ENCODE assay signal across 14 cellular contexts in the genomic region with DNA sequence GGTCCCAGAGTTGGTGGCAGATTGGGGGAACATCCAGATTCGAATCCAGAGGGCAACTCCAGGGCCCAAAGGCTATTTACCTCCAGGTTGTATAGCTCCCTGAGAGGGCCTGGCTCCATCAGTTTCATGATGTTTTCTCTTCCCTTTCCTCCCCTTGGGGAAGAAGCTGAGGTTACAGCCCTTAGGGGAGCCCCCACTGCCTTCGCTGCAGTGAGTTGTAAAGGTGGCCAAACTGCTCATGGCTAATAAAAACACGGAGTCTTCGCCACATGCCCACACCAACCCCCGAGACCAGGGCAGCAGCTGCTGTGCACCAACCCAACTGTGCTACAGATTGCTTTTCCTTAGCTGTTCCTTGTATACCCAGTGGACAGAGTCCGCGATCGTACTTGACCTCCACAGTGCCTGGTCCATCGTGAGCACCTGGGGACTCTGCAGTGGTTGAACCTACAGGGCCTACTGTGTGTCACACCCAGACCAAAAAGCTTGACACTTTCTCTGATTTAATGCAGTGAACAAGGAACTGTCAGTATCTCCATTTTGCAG. TPM values are rescaled to one million over a fixed set of nuclear protein-coding genes. Genes with fewer than 3 reads are reported as not detected.
DNase-seq lines count a peak whose midpoint lies in the region; TF ChIP-seq lines count a peak whose summit lies in the region.
"Had no signal": no experiment of that assay in that cellular context is flagged by ENCODE, and none has a peak within 500 bp of the region (broad histone marks: within the 10 kb centered on the region; RNA-seq: fewer than 3 reads in every experiment).

No MANE protein-coding gene starts in this region.

- intact Hi-C loops in cardiac septum (cut with DNase I) (no loop called here), breast epithelium (cut with DNase I; ENCODE audit: low total_unique reads) (no loop called here)

- H3K9me3 ChIP-seq in right atrium auricular region (no peaks in the 10 kb centered on the region), OCI-LY3 (ENCODE audit: insufficient read depth, low read length) (no peaks in the 10 kb centered on the region), breast epithelium (no peaks in the 10 kb centered on the region)
- H3K9me3 ChIP-seq: BLaER1 treated with 17β-estradiol and CSF1 and Interleukin-3, amounts not matched to agents 10 nM and 100 nM had no signal

- TF ChIP-seq CTCF in right atrium auricular region (IDR thresholded peaks at IDR 0.05) (no peak), OCI-LY3 (IDR thresholded peaks at IDR 0.05; ENCODE audit: low read depth, low read length) (no peak), breast epithelium (IDR thresholded peaks at IDR 0.05) (no peak)

- H3K4me2 ChIP-seq in OCI-LY3 (ENCODE audit: low read length), result peak overlapping the region; percentile 70
- H3K4me2 ChIP-seq: BLaER1 treated with 17β-estradiol and CSF1 and Interleukin-3, amounts not matched to agents 10 nM and 100 nM had no signal

- H4K20me1 ChIP-seq in OCI-LY3 (ENCODE audit: insufficient read depth, low read length), result no peaks in the 10 kb centered on the region
- H4K20me1 ChIP-seq: BLaER1 treated with 17β-estradiol and CSF1 and Interleukin-3, amounts not matched to agents 10 nM and 100 nM had no signal

- H3K9ac ChIP-seq in OCI-LY3 (ENCODE audit: low read length), result no peak overlapping the region
- H3K9ac ChIP-seq: BLaER1 treated with 17β-estradiol and CSF1 and Interleukin-3, amounts not matched to agents 10 nM and 100 nM; GM23248 had no signal

- peak; percentile 35 for DNase-seq in cardiac septum (ENCODE audit: low spot score)
- no peak for DNase-seq in right atrium auricular region (ENCODE audit: low spot score)
- DNase-seq in mesenteric fat pad (ENCODE audit: low spot score), result peak; percentile 47
- no peak for DNase-seq in breast epithelium (ENCODE audit: low spot score in 2 of 2)
- DNase-seq in hepatic stellate cell (ENCODE audit: low spot score), result no peak
- DNase-seq: CD8-positive, alpha-beta T cell; COR-L47; DMS 273 treated with DMSO at 0.1 percent for 48 hours; DND-41 had no signal

- no peaks in the 10 kb centered on the region for H3K27me3 ChIP-seq in right atrium auricular region
- no peaks in the 10 kb centered on the region for H3K27me3 ChIP-seq in OCI-LY3 (ENCODE audit: low read depth, low read length)
- H3K27me3 ChIP-seq in breast epithelium, result no peaks in the 10 kb centered on the region
- H3K27me3 ChIP-seq: BLaER1 treated with 17β-estradiol and CSF1 and Interleukin-3, amounts not matched to agents 10 nM and 100 nM had no signal

- H3K79me2 ChIP-seq in OCI-LY3 (ENCODE audit: low read length), result no peaks in the 10 kb centered on the region

- no peak for TF ChIP-seq POLR2A in breast epithelium (IDR thresholded peaks at IDR 0.05)

- H2AFZ ChIP-seq in OCI-LY3 (ENCODE audit: low read depth, low read length), result no peak overlapping the region
- H2AFZ ChIP-seq: GM23248 had no signal

- H3K4me1 ChIP-seq in right atrium auricular region (peaks cover 0 to 5% of the 10 kb centered on the region in 2 donors), OCI-LY3 (ENCODE audit: low read length) (peaks cover 19% of the 10 kb centered on the region), breast epithelium (no peaks in the 10 kb centered on the region)
- H3K4me1 ChIP-seq: BLaER1 treated with 17β-estradiol and CSF1 and Interleukin-3, amounts not matched to agents 10 nM and 100 nM had no signal

- H3K27ac ChIP-seq in right atrium auricular region, result no peak overlapping the region
- no peak overlapping the region for H3K27ac ChIP-seq in OCI-LY3 (ENCODE audit: low read length)
- no peak overlapping the region for H3K27ac ChIP-seq in breast epithelium
- H3K27ac ChIP-seq: BLaER1 treated with 17β-estradiol and CSF1 and Interleukin-3, amounts not matched to agents 10 nM and 100 nM; GM23248; HL-60 had no signal

- no peak overlapping the region for H3K4me3 ChIP-seq in right atrium auricular region
- no peak overlapping the region for H3K4me3 ChIP-seq in OCI-LY3 (ENCODE audit: low read length)
- H3K4me3 ChIP-seq in breast epithelium, result no peak overlapping the region
- H3K4me3 ChIP-seq: BLaER1 treated with 17β-estradiol and CSF1 and Interleukin-3, amounts not matched to agents 10 nM and 100 nM; GM12878; GM23248 had no signal

- H3K36me3 ChIP-seq in right atrium auricular region (no peaks in the 10 kb centered on the region), OCI-LY3 (replicated peaks; ENCODE audit: low read depth, low read length) (no peaks in the 10 kb centered on the region), breast epithelium (no peaks in the 10 kb centered on the region)
- H3K36me3 ChIP-seq: BLaER1 treated with 17β-estradiol and CSF1 and Interleukin-3, amounts not matched to agents 10 nM and 100 nM had no signal

RNA-seq across cellular contexts. Expression of gene GALNT16, which starts 20.9 kb away (rescaled TPM):
- total RNA-seq in cardiac septum (25.8 TPM), right atrium auricular region (10 to 100 TPM; 17.9 to 56.8 TPM), mesenteric fat pad (14.9 TPM), breast epithelium (10 to 100 TPM in 1 of 3 donors, 1 to 10 TPM in 2; 6.3 to 20.6 (median 8.8) TPM)

Comparison
In these comparisons a context has a peak if more than half of its experiments do, and no peak if none do; other contexts are left out.
1. DNase-seq: peak in cardiac septum (single experiment) and mesenteric fat pad (single experiment); none in right atrium auricular region (single experiment), breast epithelium (0 of 2) and hepatic stellate cell (single experiment).